Comparison of ENCODE assay signal across 8 cellular contexts in genomic region chr17:57861000-57861736, GRCh38. TPM values are rescaled to one million over a fixed set of nuclear protein-coding genes. Genes with fewer than 3 reads are reported as not detected.
DNase-seq lines count a peak whose midpoint lies in the region; ATAC-seq and TF ChIP-seq lines count a peak whose summit lies in the region.

No MANE protein-coding gene starts in this region.

- H3K27me3 Mint-ChIP-seq in activated CD4-positive, alpha-beta T cell treated with anti-CD3 and anti-CD28 coated beads, Interleukin-2, amount 10 ng/mL, durations not matched to agents 7 days and 5 days, result peaks cover 40% of the 10 kb centered on the region

- H3K4me3 ChIP-seq in epithelial cell of esophagus (ENCODE audit: low read length) (peak overlapping the region; percentile 29), mucosa of rectum (ENCODE audit: low read length in 2 of 2) (peak overlapping the region; percentile 61 to 62), uterus (peak overlapping the region; percentile 29 to 50)

- peak overlapping the region; percentile 66 for H3K4me3 Mint-ChIP-seq in activated CD4-positive, alpha-beta T cell treated with anti-CD3 and anti-CD28 coated beads, Interleukin-2, amount 10 ng/mL, durations not matched to agents 7 days and 5 days

- H3K9me3 Mint-ChIP-seq in activated CD4-positive, alpha-beta T cell treated with anti-CD3 and anti-CD28 coated beads, Interleukin-2, amount 10 ng/mL, durations not matched to agents 7 days and 5 days, result no peaks in the 10 kb centered on the region

- no peak for TF ChIP-seq CTCF in epithelial cell of esophagus (IDR thresholded peaks at IDR 0.05; ENCODE audit: insufficient read depth, low read depth, low read length, missing control alignments)
- TF ChIP-seq CTCF in uterus (IDR thresholded peaks at IDR 0.05), result peak in 1 of 4 experiments; percentile 10

- no peaks in the 10 kb centered on the region for H3K9me3 ChIP-seq in KOPT-K1 (ENCODE audit: insufficient read depth, low read length, poor library complexity, severe bottlenecking)
- no peaks in the 10 kb centered on the region for H3K9me3 ChIP-seq in mucosa of rectum (ENCODE audit: control insufficient read depth in 2 of 2, low read length in 2 of 2)
- no peaks in the 10 kb centered on the region for H3K9me3 ChIP-seq in uterus

- H3K27ac Mint-ChIP-seq in activated CD4-positive, alpha-beta T cell treated with anti-CD3 and anti-CD28 coated beads, Interleukin-2, amount 10 ng/mL, durations not matched to agents 7 days and 5 days, result peak overlapping the region; percentile 55

- no peaks in the 10 kb centered on the region for H3K36me3 Mint-ChIP-seq in activated CD4-positive, alpha-beta T cell treated with anti-CD3 and anti-CD28 coated beads, Interleukin-2, amount 10 ng/mL, durations not matched to agents 7 days and 5 days (ENCODE audit: low read depth)

- CTCF ChIA-PET in activated CD4-positive, alpha-beta T cell treated with anti-CD3 and anti-CD28 coated beads, Interleukin-2, amount 10 ng/mL, durations not matched to agents 7 days and 5 days (lab: Charles Lee), result interaction anchor here (0.6 to 2.0 kb wide), 10 partner anchors 11 to 253 kb away, joined by 3 to 15 read pairs (median 3); partner anchors contain the start of gene MRPS23

- H3K36me3 ChIP-seq in KOPT-K1 (ENCODE audit: insufficient read depth, low read length) (no peaks in the 10 kb centered on the region), mucosa of rectum (ENCODE audit: control insufficient read depth in 2 of 2, insufficient read depth in 2 of 2, low read length in 2 of 2) (no peaks in the 10 kb centered on the region), uterus (no peaks in the 10 kb centered on the region)

- no peak for TF ChIP-seq POLR2A in uterus (IDR thresholded peaks at IDR 0.05)

- ATAC-seq in HG03108 (IDR thresholded peaks at IDR 0.05; ENCODE audit: unreplicated experiment), result no peak

- H3K27me3 ChIP-seq in mucosa of rectum (ENCODE audit: control insufficient read depth in 2 of 2, insufficient read depth in 2 of 2, low read length in 2 of 2), result no peaks in the 10 kb centered on the region
- H3K27me3 ChIP-seq in uterus, result no peaks in the 10 kb centered on the region

- H3K4me1 Mint-ChIP-seq in activated CD4-positive, alpha-beta T cell treated with anti-CD3 and anti-CD28 coated beads, Interleukin-2, amount 10 ng/mL, durations not matched to agents 7 days and 5 days, result peaks cover 14% of the 10 kb centered on the region

- H3K4me1 ChIP-seq in mucosa of rectum (ENCODE audit: control insufficient read depth in 2 of 2, insufficient read depth in 2 of 2, low read length in 2 of 2) (peaks cover 22% of the 10 kb centered on the region in 2 donors), uterus (peaks cover 0 to 11% of the 10 kb centered on the region in 2 donors)

- POLR2A ChIA-PET in activated CD4-positive, alpha-beta T cell treated with anti-CD3 and anti-CD28 coated beads, Interleukin-2, amount 10 ng/mL, durations not matched to agents 7 days and 5 days (lab: Charles Lee), result interaction anchor here (0.7 kb wide), 1 partner anchor 13 kb away, joined by 3 read pairs; no protein-coding TSS in a partner anchor

- intact Hi-C loops in uterus (cut with DNase I; ENCODE audit: low total_unique reads), result loop anchor here (10.0 kb wide), 1 partner anchor 224 kb away; the partner anchor contains the start of gene DYNLL2

- peak; percentile 83 for DNase-seq in DMS 273 treated with DMSO at 0.1 percent for 48 hours (lab: John Stamatoyannopoulos, UW)
- DNase-seq in activated CD4-positive, alpha-beta T cell treated with anti-CD3 and anti-CD28 coated beads, Interleukin-2, amount 10 ng/mL, durations not matched to agents 7 days and 5 days, result peak; percentile 45
- DNase-seq in epithelial cell of esophagus (ENCODE audit: low read depth), result peak; percentile 33
- peak in 1 of 2 donors; percentile 66 for DNase-seq in uterus
- no peak for DNase-seq in cerebellar nuclear complex (lab: John Stamatoyannopoulos, UW)

- H3K27ac ChIP-seq in KOPT-K1 (ENCODE audit: low read depth, low read length, poor library complexity, severe bottlenecking) (peak overlapping the region; percentile 35), mucosa of rectum (ENCODE audit: low read depth in 2 of 2, low read length in 2 of 2) (peak overlapping the region; percentile 73 to 86), uterus (peak overlapping the region; percentile 90)

- peak overlapping the region; percentile 54 to 72 for H3K9ac ChIP-seq in mucosa of rectum (ENCODE audit: low read depth in 1 of 2, low read length in 2 of 2)

RNA-seq across cellular contexts. Expression of gene MRPS23, which starts 11.3 kb away (rescaled TPM):
- total RNA-seq in activated CD4-positive, alpha-beta T cell treated with anti-CD3 and anti-CD28 coated beads, Interleukin-2, amount 10 ng/mL, durations not matched to agents 7 days and 5 days, result 10 to 100 TPM; 27.1 to 38.4 TPM
- 10 to 100 TPM in 2 of 4 donors, 1 to 10 TPM in 2; 5.9 to 35.2 (median 16.8) TPM for total RNA-seq in uterus

Comparison
In these comparisons a context has a peak if more than half of its experiments do, and no peak if none do; other contexts are left out.
1. DNase-seq: peak in DMS 273 treated with DMSO at 0.1 percent for 48 hours (single experiment), activated CD4-positive, alpha-beta T cell treated with anti-CD3 and anti-CD28 coated beads, Interleukin-2, amount 10 ng/mL, durations not matched to agents 7 days and 5 days (single experiment) and epithelial cell of esophagus (single experiment); none in cerebellar nuclear complex (0 of 2).
2. H3K27ac ChIP-seq: peak in every context shown above with its lines; median percentile 90 in uterus; 80 in mucosa of rectum; 35 in KOPT-K1.
3. Peak in every context shown above with its lines, with median percentiles within 50 percentile points of each other: H3K4me3 ChIP-seq.